19 cellular contexts compared by ENCODE assay signal in genomic region chr9:79977510-79978197, GRCh38.
"Had no signal": no experiment of that assay in that cellular context is flagged by ENCODE, and none has a peak within 500 bp of the region (broad histone marks: within the 10 kb centered on the region; RNA-seq: fewer than 3 reads in every experiment).

No MANE protein-coding gene starts in this region.

- H3K9me3 ChIP-seq: breast epithelium, left lung, tibial nerve had no signal

- H3K4me3 ChIP-seq: breast epithelium, left lung, spleen, tibial nerve had no signal

- ATAC-seq: activated T-cell treated with anti-CD3 and anti-CD28 coated beads, Interleukin-2, amount 50 U/mL, for 4 hours; esophagus mucosa; left lung; right cardiac atrium; stimulated activated memory B cell treated with anti-CD40 and anti-IgM and Interleukin-4, amounts not matched to agents 10 μg/mL and 1 μg/mL and 100 μg/mL, for 72 hours had no signal

- H3K4me1 Mint-ChIP-seq: memory B cell had no signal

- H3K27ac Mint-ChIP-seq: activated CD4-positive, alpha-beta memory T cell treated with anti-CD3 and anti-CD28 coated beads for 36 hours; activated naive CD8-positive, alpha-beta T cell; memory B cell; stimulated activated memory B cell treated with anti-CD40 and anti-IgM and Interleukin-4, amounts not matched to agents 10 μg/mL and 1 μg/mL and 100 μg/mL, for 72 hours; T-helper 2 cell treated with Interferon-gamma antibody and Interleukin-4, amounts not matched to agents 5 μg/mL and 100 μg/mL, for 36 hours had no signal

- H3K27me3 Mint-ChIP-seq: stimulated activated memory B cell treated with anti-CD40 and anti-IgM and Interleukin-4, amounts not matched to agents 10 μg/mL and 1 μg/mL and 100 μg/mL, for 72 hours had no signal

- H3K9me3 Mint-ChIP-seq: activated CD4-positive, alpha-beta memory T cell treated with anti-CD3 and anti-CD28 coated beads for 36 hours; activated T-cell treated with anti-CD3 and anti-CD28 coated beads, Interleukin-2, amount 50 U/mL, for 4 hours; T-helper 2 cell treated with Interferon-gamma antibody and Interleukin-4, amounts not matched to agents 5 μg/mL and 100 μg/mL, for 36 hours had no signal

- FAIRE-seq: endometrium, frontal cortex had no signal

- DNase-seq: activated CD4-positive, alpha-beta memory T cell treated with anti-CD3 and anti-CD28 coated beads for 36 hours; activated CD4-positive, alpha-beta T cell treated with anti-CD3 and anti-CD28 coated beads for 1 hour; activated effector memory CD4-positive, alpha-beta T cell treated with anti-CD3 and anti-CD28 coated beads, Interleukin-2, amount 50 U/mL, for 16 hours; activated T-cell treated with anti-CD3 and anti-CD28 coated beads, Interleukin-2, amount 50 U/mL, for 4 hours; islet precursor cell; spleen; stimulated activated CD4-positive, alpha-beta T cell treated with anti-CD3 and anti-CD28 coated beads, Interleukin-1b, Interleukin-23, amount 100 ng/mL, for 48 hours had no signal

- H3K36me3 Mint-ChIP-seq: activated CD4-positive, alpha-beta memory T cell treated with anti-CD3 and anti-CD28 coated beads for 36 hours; activated naive CD8-positive, alpha-beta T cell; stimulated activated memory B cell treated with anti-CD40 and anti-IgM and Interleukin-4, amounts not matched to agents 10 μg/mL and 1 μg/mL and 100 μg/mL, for 72 hours had no signal

- H3K4me1 ChIP-seq: breast epithelium, left lung, parathyroid adenoma, spleen had no signal

- H3K36me3 ChIP-seq: breast epithelium, left lung, spleen, tibial nerve had no signal

- H3K27ac ChIP-seq: breast epithelium, left lung, parathyroid adenoma, spleen, tibial nerve had no signal

- H3K4me3 Mint-ChIP-seq: activated CD4-positive, alpha-beta memory T cell treated with anti-CD3 and anti-CD28 coated beads for 36 hours; activated naive CD8-positive, alpha-beta T cell; activated T-cell treated with anti-CD3 and anti-CD28 coated beads, Interleukin-2, amount 50 U/mL, for 4 hours; memory B cell; stimulated activated memory B cell treated with anti-CD40 and anti-IgM and Interleukin-4, amounts not matched to agents 10 μg/mL and 1 μg/mL and 100 μg/mL, for 72 hours; T-helper 2 cell treated with Interferon-gamma antibody and Interleukin-4, amounts not matched to agents 5 μg/mL and 100 μg/mL, for 36 hours had no signal

- H3K27me3 ChIP-seq: breast epithelium, left lung, tibial nerve had no signal

- H2AFZ ChIP-seq: parathyroid adenoma had no signal

- H3K9ac ChIP-seq: parathyroid adenoma had no signal
